ENCODE assay signal across 16 cellular contexts in the genomic region with DNA sequence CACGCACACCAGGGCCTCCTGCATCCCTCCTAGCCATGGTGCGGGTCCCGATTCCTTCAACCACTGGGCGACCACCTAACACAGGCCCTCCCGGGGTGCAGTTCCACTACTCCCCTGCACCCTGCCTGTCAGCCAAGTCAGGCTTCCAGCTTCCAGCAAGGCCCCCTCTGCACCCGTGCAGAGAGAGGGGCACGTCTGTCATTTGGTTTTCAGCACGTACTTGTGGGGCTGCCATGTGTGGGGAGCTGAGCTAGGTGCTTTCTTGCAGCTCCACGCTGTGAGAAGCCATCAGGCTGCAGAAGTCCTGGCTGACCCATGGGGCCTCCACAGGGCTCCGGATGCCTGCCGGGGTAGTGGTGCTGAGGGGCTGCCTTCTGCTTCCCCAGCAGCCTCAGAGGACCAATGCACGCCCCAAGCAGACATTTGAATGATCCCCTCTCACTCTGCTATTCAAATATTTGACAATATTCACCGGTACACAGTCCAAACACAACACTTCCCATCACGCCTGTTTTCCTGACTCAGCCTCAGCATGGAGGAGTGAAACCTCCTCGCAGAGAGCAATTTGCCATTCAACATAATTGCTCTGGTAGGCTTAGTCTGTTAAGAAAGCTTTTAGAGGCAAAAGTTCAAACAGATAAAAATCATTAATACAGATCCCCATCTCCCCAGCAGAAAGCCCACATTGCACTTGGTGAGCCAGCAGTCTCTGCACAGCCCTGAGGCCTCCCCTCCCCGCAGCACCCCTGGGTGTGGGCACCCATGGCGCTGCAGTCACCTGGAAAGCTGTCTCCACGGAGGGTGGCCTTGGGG.
DNase-seq lines count a peak whose midpoint lies in the region; TF ChIP-seq lines count a peak whose summit lies in the region.
"Had no signal": no experiment of that assay in that cellular context is flagged by ENCODE, and none has a peak within 500 bp of the region (broad histone marks: within the 10 kb centered on the region; RNA-seq: fewer than 3 reads in every experiment).

No MANE protein-coding gene starts in this region.

- H3K9ac ChIP-seq in neuronal stem cell (ENCODE audit: low read depth, low read length, poor library complexity) = no peak overlapping the region
- H3K9ac ChIP-seq: GM23248 had no signal

- H2BK12ac ChIP-seq in neuronal stem cell (ENCODE audit: low read length) = no peak overlapping the region

- no peak overlapping the region for H2BK120ac ChIP-seq in neuronal stem cell (ENCODE audit: low read depth, low read length)

- no peak overlapping the region for H2BK15ac ChIP-seq in neuronal stem cell (ENCODE audit: low read length)

- peak overlapping the region; percentile 38 for H3K4me3 Mint-ChIP-seq in endothelial cell (ENCODE audit: unreplicated experiment)
- H3K4me3 Mint-ChIP-seq: CD4-positive, CD25-positive, alpha-beta regulatory T cell; CD8-positive, alpha-beta memory T cell; HFFc6 had no signal

- in situ Hi-C loops in HAP-1 (cut with MboI; ENCODE audit: low sequenced_read_pairs) = no loop called here

- H3K9me3 ChIP-seq in neuronal stem cell (replicated peaks in 1 of 2; ENCODE audit: control insufficient read depth in 2 of 2, insufficient read depth in 1 of 2, low read depth in 1 of 2, low read length in 2 of 2) (peaks cover 0 to 9% of the 10 kb centered on the region in 2 donors), HAP-1 (no peaks in the 10 kb centered on the region)
- H3K9me3 ChIP-seq: BE2C had no signal

- H3K4me2 ChIP-seq in neuronal stem cell (ENCODE audit: insufficient read depth, low read length, poor library complexity, severe bottlenecking) = no peak overlapping the region

- H3K4me1 ChIP-seq in neuronal stem cell (ENCODE audit: control insufficient read depth in 2 of 2, insufficient read depth in 1 of 2, low read depth in 1 of 2, low read length in 2 of 2) (peaks cover 0 to 1% of the 10 kb centered on the region in 2 donors), HAP-1 (no peaks in the 10 kb centered on the region)
- H3K4me1 ChIP-seq: BE2C, Caco-2 had no signal

- H3K79me1 ChIP-seq in neuronal stem cell (ENCODE audit: low read depth, low read length) = no peaks in the 10 kb centered on the region

- no peak overlapping the region for H2BK5ac ChIP-seq in neuronal stem cell (ENCODE audit: low read length)

- peaks cover 21% of the 10 kb centered on the region for H3K36me3 Mint-ChIP-seq in endothelial cell (ENCODE audit: low read depth, unreplicated experiment)
- H3K36me3 Mint-ChIP-seq: CD4-positive, CD25-positive, alpha-beta regulatory T cell; CD8-positive, alpha-beta memory T cell had no signal

- peaks cover 0 to under 1% of the 10 kb centered on the region in 2 donors for H3K36me3 ChIP-seq in neuronal stem cell (replicated peaks in 1 of 2; ENCODE audit: control insufficient read depth in 2 of 2, insufficient read depth in 2 of 2, low read length in 2 of 2)
- H3K36me3 ChIP-seq in HAP-1 (replicated peaks) = no peaks in the 10 kb centered on the region
- H3K36me3 ChIP-seq: BE2C had no signal

- H3K27me3 ChIP-seq in neuronal stem cell (ENCODE audit: control insufficient read depth in 3 of 3, insufficient read depth in 3 of 3, low read depth in 1 of 3, low read length in 3 of 3) (peaks cover 0 to 2% (median 0%) of the 10 kb centered on the region in 3 experiments), HAP-1 (ENCODE audit: low read depth) (no peaks in the 10 kb centered on the region)
- H3K27me3 ChIP-seq: BE2C had no signal

- H3K27ac ChIP-seq in caudate nucleus (ENCODE audit: low read depth, low read length) = peak overlapping the region; percentile 36
- H3K27ac ChIP-seq in neuronal stem cell (replicated peaks; ENCODE audit: low read length) = no peak overlapping the region
- H3K27ac ChIP-seq: GM23248, HL-60 had no signal

- no peak overlapping the region for H3K14ac ChIP-seq in neuronal stem cell (ENCODE audit: low read length)

- H3K4ac ChIP-seq in neuronal stem cell (ENCODE audit: low read length) = no peak overlapping the region

- H3K9me3 Mint-ChIP-seq in endothelial cell (ENCODE audit: unreplicated experiment) = peaks cover 37% of the 10 kb centered on the region
- H3K9me3 Mint-ChIP-seq: CD8-positive, alpha-beta memory T cell had no signal

- H3K4me1 Mint-ChIP-seq in endothelial cell (ENCODE audit: unreplicated experiment) = no peaks in the 10 kb centered on the region
- H3K4me1 Mint-ChIP-seq: CD4-positive, CD25-positive, alpha-beta regulatory T cell; CD8-positive, alpha-beta memory T cell had no signal

- H2AK5ac ChIP-seq in neuronal stem cell (ENCODE audit: low read depth, low read length) = no peak overlapping the region

- no peak overlapping the region for H2AFZ ChIP-seq in neuronal stem cell (ENCODE audit: low read length)
- H2AFZ ChIP-seq: GM23248 had no signal

- peak overlapping the region; percentile 3 for H3K18ac ChIP-seq in neuronal stem cell (ENCODE audit: low read length)

- no peak overlapping the region for H4K8ac ChIP-seq in neuronal stem cell (ENCODE audit: low read depth, low read length)

- H3K27ac Mint-ChIP-seq in endothelial cell (ENCODE audit: unreplicated experiment) = no peak overlapping the region
- H3K27ac Mint-ChIP-seq: CD4-positive, CD25-positive, alpha-beta regulatory T cell; CD8-positive, alpha-beta memory T cell; HFFc6 had no signal

- no CpG with 5 or more reads among the region's 18 CpGs for WGBS in neuronal stem cell (ENCODE audit: extremely low coverage in 2 of 2, insufficient read length in 2 of 2, insufficient replicate concordance in 1 of 2), 2 donors

- peaks cover 5% of the 10 kb centered on the region for H3K27me3 Mint-ChIP-seq in endothelial cell (ENCODE audit: unreplicated experiment)
- H3K27me3 Mint-ChIP-seq: CD4-positive, CD25-positive, alpha-beta regulatory T cell had no signal

- no peak for TF ChIP-seq CTCF in endothelial cell (IDR thresholded peaks at IDR 0.05; ENCODE audit: unreplicated experiment)

- no peak overlapping the region for H3K23ac ChIP-seq in neuronal stem cell (ENCODE audit: low read depth, low read length, poor library complexity)

- DNase-seq in caudate nucleus (lab: John Stamatoyannopoulos, UW) (no peak), endothelial cell (ENCODE audit: low spot score) (no peak), neuronal stem cell (ENCODE audit: low spot score) (no peak), HAP-1 (ENCODE audit: low spot score in 2 of 2) (no peak), NCI-H146 (lab: John Stamatoyannopoulos, UW) (no peak)
- no peak for DNase-seq in activated naive CD4-positive, alpha-beta T cell (lab: John Stamatoyannopoulos, UW)
- DNase-seq: ACHN; BE2C; C1 segment of cervical spinal cord; Caco-2; CD4-positive, CD25-positive, alpha-beta regulatory T cell; CD8-positive, alpha-beta memory T cell; GM23248; HFFc6; IMR-90 had no signal

- H3K4me3 ChIP-seq in neuronal stem cell (ENCODE audit: low read length in 2 of 2) = no peak overlapping the region
- no peak overlapping the region for H3K4me3 ChIP-seq in HAP-1
- H3K4me3 ChIP-seq: GM23248 had no signal

- H4K91ac ChIP-seq in neuronal stem cell (ENCODE audit: low read depth, low read length, poor library complexity) = no peak overlapping the region
